Comparison of ENCODE assay signal across 8 cellular contexts in genomic region chr7:151058766-151059361, GRCh38. TPM values are rescaled to one million over a fixed set of nuclear protein-coding genes. Genes with fewer than 3 reads are reported as not detected.
A peak's percentile ranks its signal among the peaks of the same experiment; 100 is the strongest.
DNase-seq lines count a peak whose midpoint lies in the region; ATAC-seq, FAIRE-seq and TF ChIP-seq lines count a peak whose summit lies in the region.

No MANE protein-coding gene starts in this region.

- H3K79me2 ChIP-seq in KMS-11 (ENCODE audit: insufficient read depth, low read depth) = peaks cover 22% of the 10 kb centered on the region; the same call in 1 of the 2 replicates
- H3K79me2 ChIP-seq in keratinocyte (ENCODE audit: control insufficient read depth, insufficient read depth, low read length) = peaks cover 31% of the 10 kb centered on the region

- H3K4me3 ChIP-seq in KMS-11 (IDR thresholded peaks at IDR 0.05; ENCODE audit: insufficient read depth, low read depth, low read length) (no peak overlapping the region), adrenal gland (peak overlapping the region in 3 of 4 donors; percentile 49 to 98 (median 95)), keratinocyte (ENCODE audit: control insufficient read depth in 2 of 3, extremely low read depth in 1 of 3, insufficient read depth in 2 of 3, low read depth in 1 of 3, low read length in 3 of 3) (peak overlapping the region; percentile 67 to 90 (median 70))

- no peak for ATAC-seq in stimulated activated memory B cell treated with anti-CD40 and anti-IgM and Interleukin-4, amounts not matched to agents 10 μg/mL and 1 μg/mL and 100 μg/mL, for 72 hours
- no peak for ATAC-seq in GM21786 (IDR thresholded peaks at IDR 0.05; ENCODE audit: unreplicated experiment)

- H3K4me1 Mint-ChIP-seq in stimulated activated memory B cell treated with anti-CD40 and anti-IgM and Interleukin-4, amounts not matched to agents 10 μg/mL and 1 μg/mL and 100 μg/mL, for 72 hours = peaks cover 46% of the 10 kb centered on the region

- H3K9me3 Mint-ChIP-seq in stimulated activated memory B cell treated with anti-CD40 and anti-IgM and Interleukin-4, amounts not matched to agents 10 μg/mL and 1 μg/mL and 100 μg/mL, for 72 hours = no peaks in the 10 kb centered on the region

- H3K4me3 Mint-ChIP-seq in stimulated activated memory B cell treated with anti-CD40 and anti-IgM and Interleukin-4, amounts not matched to agents 10 μg/mL and 1 μg/mL and 100 μg/mL, for 72 hours = peak overlapping the region; percentile 88

- H3K9ac ChIP-seq in KMS-11 (peak overlapping the region; percentile 43; the same call in 1 of the 2 replicates), keratinocyte (ENCODE audit: control insufficient read depth, extremely low read depth, insufficient read depth, low read length) (peak overlapping the region; percentile 77)

- H3K27ac Mint-ChIP-seq in stimulated activated memory B cell treated with anti-CD40 and anti-IgM and Interleukin-4, amounts not matched to agents 10 μg/mL and 1 μg/mL and 100 μg/mL, for 72 hours = peak overlapping the region; percentile 86

- H3K27ac ChIP-seq in KMS-11 (peak overlapping the region; percentile 47), adrenal gland (peak overlapping the region; percentile 92 to 96 (median 96)), keratinocyte (ENCODE audit: control insufficient read depth, insufficient read depth, low read length) (peak overlapping the region; percentile 95)

- H3K9me3 ChIP-seq in adrenal gland (replicated peaks in 1 of 3) = no peaks in the 10 kb centered on the region
- H3K9me3 ChIP-seq in keratinocyte (ENCODE audit: control insufficient read depth, low read depth, low read length) = no peaks in the 10 kb centered on the region

- H3K27me3 ChIP-seq in KMS-11 (ENCODE audit: insufficient read depth, low read depth) (no peaks in the 10 kb centered on the region), adrenal gland (no peaks in the 10 kb centered on the region), keratinocyte (ENCODE audit: control insufficient read depth, extremely low read depth, insufficient read depth, low read length) (no peaks in the 10 kb centered on the region)

- WGBS in adrenal gland, 4 donors = 5 to 9% (median 7%) methylated on average over 7 to 18 of the region's 18 CpGs

- H2AFZ ChIP-seq in KMS-11 (ENCODE audit: low read depth) (peak overlapping the region; percentile 74), keratinocyte (ENCODE audit: control insufficient read depth, low read length) (peak overlapping the region; percentile 74)

- peaks cover 20% of the 10 kb centered on the region for H3K36me3 Mint-ChIP-seq in stimulated activated memory B cell treated with anti-CD40 and anti-IgM and Interleukin-4, amounts not matched to agents 10 μg/mL and 1 μg/mL and 100 μg/mL, for 72 hours

- TF ChIP-seq CTCF in KMS-11 (conservative IDR thresholded peaks at IDR 0.05; ENCODE audit: low read depth, low read length) = no peak
- no peak for TF ChIP-seq CTCF in adrenal gland (IDR thresholded peaks at IDR 0.05)
- TF ChIP-seq CTCF in keratinocyte (optimal IDR thresholded peaks at IDR 0.05 in 1 of 3, IDR thresholded peaks at IDR 0.05 in 1 of 3, conservative IDR thresholded peaks at IDR 0.05 in 1 of 3; ENCODE audit: extremely low read depth in 1 of 3, insufficient read depth in 2 of 3, low read length in 3 of 3) = no peak

- FAIRE-seq in keratinocyte (lab: Jason Lieb, UNC) = no peak

- TF ChIP-seq POLR2A in adrenal gland (IDR thresholded peaks at IDR 0.05) = no peak

- H4K20me1 ChIP-seq in KMS-11 (ENCODE audit: insufficient read depth) (no peaks in the 10 kb centered on the region), keratinocyte (ENCODE audit: control insufficient read depth, extremely low read depth, insufficient read depth, low read length) (no peaks in the 10 kb centered on the region)

- intact Hi-C loops in adrenal gland (cut with DNase I) = no loop called here

- no peaks in the 10 kb centered on the region for H3K36me3 ChIP-seq in KMS-11 (ENCODE audit: insufficient read depth)
- no peaks in the 10 kb centered on the region for H3K36me3 ChIP-seq in adrenal gland (replicated peaks in 1 of 2)
- H3K36me3 ChIP-seq in keratinocyte (ENCODE audit: control insufficient read depth in 2 of 2, extremely low read depth in 1 of 2, insufficient read depth in 2 of 2, low read length in 2 of 2) = peaks cover 7% of the 10 kb centered on the region in 2 experiments

- peaks cover 11% of the 10 kb centered on the region for H3K4me1 ChIP-seq in KMS-11 (ENCODE audit: low read depth, poor library complexity, severe bottlenecking)
- H3K4me1 ChIP-seq in adrenal gland (replicated peaks in 1 of 2) = peaks cover 40 to 57% of the 10 kb centered on the region in 2 donors
- H3K4me1 ChIP-seq in keratinocyte (ENCODE audit: control insufficient read depth, extremely low read depth, insufficient read depth, low read length) = peaks cover 43% of the 10 kb centered on the region

- H3K4me2 ChIP-seq in KMS-11 (peak overlapping the region; percentile 57), keratinocyte (ENCODE audit: control insufficient read depth, extremely low read depth, insufficient read depth, low read depth, low read length) (peak overlapping the region; percentile 99)

- DNase-seq in DMS79 treated with DMSO at 0.1 percent for 48 hours (lab: John Stamatoyannopoulos, UW) (peak; percentile 46), adrenal gland (peak in 2 of 7 donors; percentile 37 to 42), keratinocyte (ENCODE audit: low read depth, low spot score) (no peak), activated gamma-delta T cell treated with Interleukin-2 at 50 U/mL for 16 hours (no peak), GM19238 (ENCODE audit: insufficient read length, low spot score) (no peak)

- no peaks in the 10 kb centered on the region for H3K27me3 Mint-ChIP-seq in stimulated activated memory B cell treated with anti-CD40 and anti-IgM and Interleukin-4, amounts not matched to agents 10 μg/mL and 1 μg/mL and 100 μg/mL, for 72 hours

- dilution Hi-C loops in keratinocyte (cut with MboI; ENCODE audit: extremely low pct_ligation_motif_present, low sequenced_read_pairs) = no loop called here

- peaks cover 4% of the 10 kb centered on the region for H3K9me1 ChIP-seq in keratinocyte (ENCODE audit: control insufficient read depth, extremely low read depth, insufficient read depth, low read length)

RNA-seq across cellular contexts. Expression of gene SLC4A2, which starts 0.5 kb away (rescaled TPM):
- 100 to 1,000 TPM in 7 of 8 donors, 10 to 100 TPM in 1; 67.4 to 179 (median 155) TPM for total RNA-seq in adrenal gland
- polyA plus RNA-seq in adrenal gland (100 to 1,000 TPM in 2 of 3 donors, 10 to 100 TPM in 1; 31.5 to 258 (median 157) TPM), keratinocyte (33.8 to 49.5 TPM (median 45.7 TPM) in 3 replicates)
- 6.7 TPM for polyA plus RNA-seq in keratinocyte (2011; ENCODE audit: low read depth)
- polyA plus RNA-seq in keratinocyte (2011; cell fraction: cytosol; rRNA removed) = 15.6 and 34.0 TPM in 2 replicates
- polyA plus RNA-seq in keratinocyte (2011; cell fraction: nucleus; rRNA removed) = 105 and 130 TPM in 2 replicates
- 37.6 and 80.4 TPM in 2 replicates for polyA plus RNA-seq in keratinocyte (2012; ENCODE audit: low replicate concordance)
- 32.3 to 150 TPM (median 64.9 TPM) in 3 replicates for polyA minus RNA-seq in keratinocyte
- polyA minus RNA-seq in keratinocyte (2011; cell fraction: cytosol; rRNA and poly(A)+ RNA removed) = 40.5 TPM
- polyA minus RNA-seq in keratinocyte (2011; cell fraction: nucleus; rRNA and poly(A)+ RNA removed) = 56.5 and 72.0 TPM in 2 replicates

RNA-seq across cellular contexts. Expression of gene CDK5, which starts 1.2 kb away (rescaled TPM):
- 10 to 100 TPM; 15.4 to 26.0 (median 21.8) TPM for total RNA-seq in adrenal gland
- polyA plus RNA-seq in adrenal gland (10 to 100 TPM; 15.8 to 19.3 (median 15.9) TPM), keratinocyte (19.3 to 26.3 TPM (median 22.8 TPM) in 3 replicates)
- polyA plus RNA-seq in keratinocyte (2011; ENCODE audit: low read depth) = 3.8 TPM
- polyA plus RNA-seq in keratinocyte (2011; cell fraction: cytosol; rRNA removed) = 20.2 and 28.1 TPM in 2 replicates
- 13.9 and 16.9 TPM in 2 replicates for polyA plus RNA-seq in keratinocyte (2011; cell fraction: nucleus; rRNA removed)
- polyA plus RNA-seq in keratinocyte (2012; ENCODE audit: low replicate concordance) = 11.2 and 16.9 TPM in 2 replicates
- polyA minus RNA-seq in keratinocyte = 16.2 to 31.8 TPM (median 29.6 TPM) in 3 replicates
- polyA minus RNA-seq in keratinocyte (2011; cell fraction: cytosol; rRNA and poly(A)+ RNA removed) = 15.9 TPM
- 6.0 and 14.3 TPM in 2 replicates for polyA minus RNA-seq in keratinocyte (2011; cell fraction: nucleus; rRNA and poly(A)+ RNA removed)

RNA-seq across cellular contexts. Expression of gene ASIC3, which starts 10.5 kb away (rescaled TPM):
- total RNA-seq in adrenal gland = 1 to 10 TPM in 4 of 8 donors, under 1 TPM in 3, not detected in 1; 0.24 to 2.3 (median 1.3) TPM
- polyA plus RNA-seq in adrenal gland (10 to 100 TPM in 2 of 3 donors, 1 to 10 TPM in 1; 1.2 to 32.7 (median 10.0) TPM), keratinocyte (0.24 to 0.97 TPM (median 0.35 TPM) in 3 replicates)
- polyA plus RNA-seq in keratinocyte (2011; ENCODE audit: low read depth) = 0.69 TPM
- polyA plus RNA-seq in keratinocyte (2011; cell fraction: cytosol; rRNA removed) = 0.29 and 0.60 TPM in 2 replicates
- polyA plus RNA-seq in keratinocyte (2011; cell fraction: nucleus; rRNA removed) = 6.0 and 9.8 TPM in 2 replicates
- polyA plus RNA-seq in keratinocyte (2012; ENCODE audit: low replicate concordance) = 0.92 and 4.3 TPM in 2 replicates
- 0.79 to 1.2 TPM in 2 of 3 replicates, not detected in the other for polyA minus RNA-seq in keratinocyte
- polyA minus RNA-seq in keratinocyte (2011; cell fraction: cytosol; rRNA and poly(A)+ RNA removed) = not detected
- 2.3 and 4.3 TPM in 2 replicates for polyA minus RNA-seq in keratinocyte (2011; cell fraction: nucleus; rRNA and poly(A)+ RNA removed)

RNA-seq across cellular contexts. Expression of gene FASTK, which starts 21.7 kb away (rescaled TPM):
- 100 to 1,000 TPM in 1 of 8 donors, 10 to 100 TPM in 7; 42.0 to 112 (median 85.8) TPM for total RNA-seq in adrenal gland
- polyA plus RNA-seq in adrenal gland (100 to 1,000 TPM in 2 of 3 donors, 10 to 100 TPM in 1; 21.4 to 516 (median 281) TPM), keratinocyte (27.2 to 39.3 TPM (median 31.4 TPM) in 3 replicates)
- 4.9 TPM for polyA plus RNA-seq in keratinocyte (2011; ENCODE audit: low read depth)
- 24.1 and 41.9 TPM in 2 replicates for polyA plus RNA-seq in keratinocyte (2011; cell fraction: cytosol; rRNA removed)
- polyA plus RNA-seq in keratinocyte (2011; cell fraction: nucleus; rRNA removed) = 79.8 and 106 TPM in 2 replicates
- polyA plus RNA-seq in keratinocyte (2012; ENCODE audit: low replicate concordance) = 38.7 and 40.3 TPM in 2 replicates
- 24.6 to 70.6 TPM (median 30.1 TPM) in 3 replicates for polyA minus RNA-seq in keratinocyte
- 36.4 TPM for polyA minus RNA-seq in keratinocyte (2011; cell fraction: cytosol; rRNA and poly(A)+ RNA removed)
- 25.5 and 28.4 TPM in 2 replicates for polyA minus RNA-seq in keratinocyte (2011; cell fraction: nucleus; rRNA and poly(A)+ RNA removed)

RNA-seq across cellular contexts. Expression of gene TMUB1, which starts 24.4 kb away (rescaled TPM):
- 10 to 100 TPM; 31.5 to 74.6 (median 43.4) TPM for total RNA-seq in adrenal gland
- polyA plus RNA-seq in adrenal gland = 100 to 1,000 TPM in 2 of 3 donors, 1 to 10 TPM in 1; 5.2 to 152 (median 101) TPM
- polyA plus RNA-seq in keratinocyte = 12.2 to 22.3 TPM (median 14.6 TPM) in 3 replicates
- 1.4 TPM for polyA plus RNA-seq in keratinocyte (2011; ENCODE audit: low read depth)
- polyA plus RNA-seq in keratinocyte (2011; cell fraction: cytosol; rRNA removed) = 15.8 and 29.4 TPM in 2 replicates
- 17.7 and 28.5 TPM in 2 replicates for polyA plus RNA-seq in keratinocyte (2011; cell fraction: nucleus; rRNA removed)
- 19.0 and 37.5 TPM in 2 replicates for polyA plus RNA-seq in keratinocyte (2012; ENCODE audit: low replicate concordance)
- 5.0 to 12.6 TPM (median 5.1 TPM) in 3 replicates for polyA minus RNA-seq in keratinocyte
- polyA minus RNA-seq in keratinocyte (2011; cell fraction: cytosol; rRNA and poly(A)+ RNA removed) = 39.3 TPM
- polyA minus RNA-seq in keratinocyte (2011; cell fraction: nucleus; rRNA and poly(A)+ RNA removed) = 3.8 and 5.9 TPM in 2 replicates
